Comparison of ENCODE assay signal across 1 cellular context in the genomic region with DNA sequence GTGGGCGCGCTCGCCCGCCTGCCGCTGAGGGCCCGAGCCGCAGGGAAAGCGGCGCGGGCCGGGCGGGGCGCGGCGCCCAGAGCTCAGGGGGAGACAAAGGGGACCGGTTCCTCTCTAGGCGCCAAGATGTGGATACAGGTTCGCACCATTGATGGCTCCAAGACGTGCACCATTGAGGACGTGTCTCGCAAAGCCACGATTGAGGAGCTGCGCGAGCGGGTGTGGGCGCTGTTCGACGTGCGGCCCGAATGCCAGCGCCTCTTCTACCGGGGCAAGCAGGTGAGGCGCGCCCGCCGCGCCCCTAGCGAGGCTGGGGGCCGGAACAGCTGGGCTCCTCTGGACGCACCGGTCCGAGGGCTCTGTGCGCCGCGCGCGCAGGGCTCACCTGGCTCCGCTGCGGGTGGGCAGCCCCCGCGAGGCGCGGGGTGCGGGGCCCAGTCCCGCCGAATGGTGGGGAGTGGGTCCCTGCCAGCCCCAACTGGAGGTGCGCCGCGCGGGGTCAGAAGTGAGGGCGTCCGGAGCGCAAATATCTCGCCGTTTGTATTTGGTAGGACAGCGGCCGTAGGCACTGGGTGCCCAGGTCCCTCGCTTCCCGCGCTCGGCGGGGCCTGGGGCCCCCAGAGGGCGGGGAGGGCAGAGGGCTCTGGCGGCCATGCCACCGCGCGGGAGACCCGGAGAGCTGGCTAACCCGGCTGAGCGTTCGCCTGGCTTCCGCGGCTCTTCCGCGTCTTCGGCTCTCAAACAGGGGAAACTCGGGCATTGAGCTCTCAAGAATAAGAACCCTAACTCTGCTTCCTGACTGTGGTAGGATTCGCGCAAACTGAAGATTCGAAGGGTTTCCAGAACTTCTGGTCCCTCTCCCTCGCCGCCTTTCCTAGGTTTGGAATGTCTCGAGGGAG.
TF ChIP-seq lines count a peak whose summit lies in the region.

No MANE protein-coding gene starts in this region.

TF ChIP-seq in HepG2, 621 proteins besides CTCF, POLR2A, EP300 and RAD21 (continued from another document):
- TF ChIP-seq, protein P1, sequence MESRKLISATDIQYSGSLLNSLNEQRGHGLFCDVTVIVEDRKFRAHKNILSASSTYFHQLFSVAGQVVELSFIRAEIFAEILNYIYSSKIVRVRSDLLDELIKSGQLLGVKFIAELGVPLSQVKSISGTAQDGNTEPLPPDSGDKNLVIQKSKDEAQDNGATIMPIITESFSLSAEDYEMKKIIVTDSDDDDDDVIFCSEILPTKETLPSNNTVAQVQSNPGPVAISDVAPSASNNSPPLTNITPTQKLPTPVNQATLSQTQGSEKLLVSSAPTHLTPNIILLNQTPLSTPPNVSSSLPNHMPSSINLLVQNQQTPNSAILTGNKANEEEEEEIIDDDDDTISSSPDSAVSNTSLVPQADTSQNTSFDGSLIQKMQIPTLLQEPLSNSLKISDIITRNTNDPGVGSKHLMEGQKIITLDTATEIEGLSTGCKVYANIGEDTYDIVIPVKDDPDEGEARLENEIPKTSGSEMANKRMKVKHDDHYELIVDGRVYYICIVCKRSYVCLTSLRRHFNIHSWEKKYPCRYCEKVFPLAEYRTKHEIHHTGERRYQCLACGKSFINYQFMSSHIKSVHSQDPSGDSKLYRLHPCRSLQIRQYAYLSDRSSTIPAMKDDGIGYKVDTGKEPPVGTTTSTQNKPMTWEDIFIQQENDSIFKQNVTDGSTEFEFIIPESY (CRISPR knock-in tag; IDR thresholded peaks at IDR 0.05), result no peak
- TF ChIP-seq ZNF282 (IDR thresholded peaks at IDR 0.05; ENCODE audit: partially characterized antibody) (no peak), ZNF230 (CRISPR knock-in tag; IDR thresholded peaks at IDR 0.05) (no peak), ZNF264 (CRISPR knock-in tag; IDR thresholded peaks at IDR 0.05) (0 out of 2 replicates have a peak, but pooled peaks have one; percentile 28), LCORL (IDR thresholded peaks at IDR 0.05) (no peak), LCORL (CRISPR knock-in tag; IDR thresholded peaks at IDR 0.05) (0 out of 2 replicates have a peak, but pooled peaks have one; percentile 35), KLF9 (CRISPR knock-in tag; IDR thresholded peaks at IDR 0.05; ENCODE audit: low read depth) (no peak), ZNF782 (CRISPR knock-in tag; IDR thresholded peaks at IDR 0.05; ENCODE audit: borderline replicate concordance) (no peak)
- TF ChIP-seq, protein P2, sequence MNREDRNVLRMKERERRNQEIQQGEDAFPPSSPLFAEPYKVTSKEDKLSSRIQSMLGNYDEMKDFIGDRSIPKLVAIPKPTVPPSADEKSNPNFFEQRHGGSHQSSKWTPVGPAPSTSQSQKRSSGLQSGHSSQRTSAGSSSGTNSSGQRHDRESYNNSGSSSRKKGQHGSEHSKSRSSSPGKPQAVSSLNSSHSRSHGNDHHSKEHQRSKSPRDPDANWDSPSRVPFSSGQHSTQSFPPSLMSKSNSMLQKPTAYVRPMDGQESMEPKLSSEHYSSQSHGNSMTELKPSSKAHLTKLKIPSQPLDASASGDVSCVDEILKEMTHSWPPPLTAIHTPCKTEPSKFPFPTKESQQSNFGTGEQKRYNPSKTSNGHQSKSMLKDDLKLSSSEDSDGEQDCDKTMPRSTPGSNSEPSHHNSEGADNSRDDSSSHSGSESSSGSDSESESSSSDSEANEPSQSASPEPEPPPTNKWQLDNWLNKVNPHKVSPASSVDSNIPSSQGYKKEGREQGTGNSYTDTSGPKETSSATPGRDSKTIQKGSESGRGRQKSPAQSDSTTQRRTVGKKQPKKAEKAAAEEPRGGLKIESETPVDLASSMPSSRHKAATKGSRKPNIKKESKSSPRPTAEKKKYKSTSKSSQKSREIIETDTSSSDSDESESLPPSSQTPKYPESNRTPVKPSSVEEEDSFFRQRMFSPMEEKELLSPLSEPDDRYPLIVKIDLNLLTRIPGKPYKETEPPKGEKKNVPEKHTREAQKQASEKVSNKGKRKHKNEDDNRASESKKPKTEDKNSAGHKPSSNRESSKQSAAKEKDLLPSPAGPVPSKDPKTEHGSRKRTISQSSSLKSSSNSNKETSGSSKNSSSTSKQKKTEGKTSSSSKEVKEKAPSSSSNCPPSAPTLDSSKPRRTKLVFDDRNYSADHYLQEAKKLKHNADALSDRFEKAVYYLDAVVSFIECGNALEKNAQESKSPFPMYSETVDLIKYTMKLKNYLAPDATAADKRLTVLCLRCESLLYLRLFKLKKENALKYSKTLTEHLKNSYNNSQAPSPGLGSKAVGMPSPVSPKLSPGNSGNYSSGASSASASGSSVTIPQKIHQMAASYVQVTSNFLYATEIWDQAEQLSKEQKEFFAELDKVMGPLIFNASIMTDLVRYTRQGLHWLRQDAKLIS (CRISPR knock-in tag; IDR thresholded peaks at IDR 0.05), result no peak; the same call in 1 of the 2 replicates
